8 cellular contexts compared by ENCODE assay signal in the genomic region with DNA sequence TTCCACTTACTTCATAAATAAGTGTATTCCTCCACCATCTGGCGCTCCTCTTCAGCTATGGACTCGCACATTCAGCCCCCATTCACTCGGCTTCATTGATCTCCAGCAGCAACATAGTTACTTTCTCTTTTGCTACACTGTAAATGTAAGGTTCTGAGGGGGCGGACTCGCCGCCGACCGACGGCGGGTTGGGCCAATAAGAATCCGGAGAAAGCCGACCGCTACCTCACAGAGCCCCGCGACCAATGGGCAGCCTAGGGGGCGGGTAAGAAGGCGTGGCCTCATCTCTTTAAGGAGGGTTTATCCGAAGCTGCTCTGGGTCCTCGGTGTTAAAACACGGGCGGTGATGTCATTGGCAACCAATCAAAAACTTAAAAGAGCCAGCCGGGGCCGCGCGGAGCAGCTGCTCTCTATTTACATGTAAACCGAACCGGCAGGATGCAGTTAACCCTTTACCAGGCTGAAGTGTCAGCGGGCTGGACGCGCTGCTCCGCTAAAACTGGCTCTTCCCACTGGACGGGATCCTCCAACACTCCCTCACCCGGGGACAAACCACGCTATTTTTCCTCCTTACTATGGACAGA. TPM values are rescaled to one million over a fixed set of nuclear protein-coding genes. Genes with fewer than 3 reads are reported as not detected.
DNase-seq lines count a peak whose midpoint lies in the region; ATAC-seq, FAIRE-seq and TF ChIP-seq lines count a peak whose summit lies in the region.

Gene DUSP10 (minus strand): TSS at position 119 of the 584 bp plus-strand sequence. CDS start 2,345 bp downstream, outside the sequence.

- H3K4ac ChIP-seq in H1 (replicated peaks; ENCODE audit: insufficient read length, low read depth, low read length): no peak within 1 kb of the TSS

- H3K79me1 ChIP-seq in H1 (ENCODE audit: low read depth, low read length): no peaks in the 10 kb centered on the region

- H3K4me1 ChIP-seq in H1 (replicated peaks in 1 of 4; ENCODE audit: control insufficient read depth in 3 of 4, insufficient read depth in 4 of 4, low read length in 3 of 4): peaks cover 5 to 13% (median 8%) of the 10 kb centered on the region in 4 experiments

- no peaks in the 10 kb centered on the region for H3K27me3 Mint-ChIP-seq in memory B cell

- peak; percentile 13 for FAIRE-seq in H1 (lab: Jason Lieb, UNC)

- H3K23ac ChIP-seq in H1 (ENCODE audit: insufficient read length): no peak within 1 kb of the TSS

- no peak for TF ChIP-seq EP300 in H1 (IDR thresholded peaks at IDR 0.05; ENCODE audit: borderline replicate concordance in 1 of 2, low read depth in 2 of 2, low read length in 2 of 2)

- H3K27me3 ChIP-seq in H1 (replicated peaks in 1 of 4; ENCODE audit: control insufficient read depth in 3 of 4, extremely low read depth in 1 of 4, insufficient read depth in 3 of 4, low read length in 3 of 4): peaks cover 6 to 27% (median 23%) of the 10 kb centered on the region in 4 experiments

- no peak for TF ChIP-seq CTCF in H1 (IDR thresholded peaks at IDR 0.05; ENCODE audit: control extremely low read depth in 1 of 3, insufficient read depth in 1 of 3, low read depth in 1 of 3, low read length in 3 of 3)

- H3K9me3 Mint-ChIP-seq in memory B cell: no peaks in the 10 kb centered on the region

- peaks cover 15% of the 10 kb centered on the region for H3K23me2 ChIP-seq in H1 (ENCODE audit: low read depth, low read length)

- H3K79me2 ChIP-seq in H1 (ENCODE audit: control insufficient read depth in 1 of 2, insufficient read depth in 2 of 2, low read length in 2 of 2): no peaks in the 10 kb centered on the region

- 0% methylated on average over 34 of the region's 34 CpGs; no CpG with 5 or more reads in 1 of the 2 experiments for WGBS in H1 (ENCODE audit: extremely low coverage in 1 of 2, insufficient coverage in 1 of 2, insufficient read length in 1 of 2, insufficient replicate concordance in 2 of 2, low coverage in 1 of 2, low lambda C conversion rate in 2 of 2, missing lambda C conversion rate in 1 of 2), 2 experiments

- no peak within 1 kb of the TSS for H3K27ac Mint-ChIP-seq in memory B cell

- ATAC-seq in GM21367 (IDR thresholded peaks at IDR 0.05; ENCODE audit: unreplicated experiment) (peak; percentile 80), memory B cell (ENCODE audit: low read depth) (peak; percentile 73)

- no peaks in the 10 kb centered on the region for H3K36me3 ChIP-seq in H1 (ENCODE audit: control insufficient read depth in 2 of 4, insufficient read depth in 4 of 4, low read length in 3 of 4)

- H3K4me3 ChIP-seq in H1 (ENCODE audit: extremely low read depth in 1 of 4, insufficient read depth in 2 of 4, low read depth in 3 of 4, low read length in 4 of 4): peak within 1 kb of the TSS; percentile 78 to 95 (median 86)

- H2AFZ ChIP-seq in H1 (ENCODE audit: low read length): peak within 1 kb of the TSS; percentile 92

- TF ChIP-seq RAD21 in H1 (IDR thresholded peaks at IDR 0.05 in 1 of 2, conservative IDR thresholded peaks at IDR 0.05 in 1 of 2; ENCODE audit: low read depth in 2 of 2, low read length in 2 of 2): 0 out of 4 replicates have a peak, but pooled peaks of 1 of the 2 experiments have one; percentile 8

- H3K9me3 ChIP-seq in H1 (ENCODE audit: insufficient read depth in 2 of 2, low read depth in 1 of 2, low read length in 1 of 2): no peaks in the 10 kb centered on the region

- peak within 1 kb of the TSS; percentile 25 for H3K56ac ChIP-seq in H1 (replicated peaks; ENCODE audit: insufficient read length, low read depth, low read length)

- CTCF ChIA-PET in H1 (lab: Charles Lee; ENCODE audit: partially characterized antibody): interaction anchor here (0.5 to 1.9 kb wide), 14 partner anchors 17 to 713 kb away, joined by 3 to 6 read pairs (median 4); no protein-coding TSS in a partner anchor

- H4K91ac ChIP-seq in H1 (replicated peaks; ENCODE audit: insufficient read length, low read length): no peak within 1 kb of the TSS

- peaks cover 10% of the 10 kb centered on the region for H3K36me3 Mint-ChIP-seq in memory B cell

- H3K18ac ChIP-seq in H1 (ENCODE audit: extremely low read depth, low read length): peak within 1 kb of the TSS; percentile 51; the same call in 1 of the 2 replicates

- H4K5ac ChIP-seq in H1 (ENCODE audit: insufficient read length, low read depth, low read length): no peak within 1 kb of the TSS

- no peak within 1 kb of the TSS for H2BK20ac ChIP-seq in H1 (ENCODE audit: low read length)

- no peak within 1 kb of the TSS for H2BK120ac ChIP-seq in H1 (replicated peaks; ENCODE audit: low read depth, low read length)

- peak within 1 kb of the TSS; percentile 38 to 75 (median 54) for H3K9ac ChIP-seq in H1 (replicated peaks in 1 of 4; ENCODE audit: extremely low read depth in 1 of 4, low read depth in 3 of 4, low read length in 3 of 4)

- H4K8ac ChIP-seq in H1 (ENCODE audit: extremely low read depth, insufficient read depth, low read length): peak within 1 kb of the TSS; percentile 86; the same call in 1 of the 2 replicates

- TF ChIP-seq POLR2A in H1 (IDR thresholded peaks at IDR 0.05; ENCODE audit: control extremely low read depth in 1 of 2, low read depth in 2 of 2, low read length in 2 of 2): peak in 1 of 2 experiments; percentile 42; a peak in 1 of 3 replicates

- peaks cover 30% of the 10 kb centered on the region for H3K4me1 Mint-ChIP-seq in memory B cell

- H3K27ac ChIP-seq in H1 (ENCODE audit: low read depth, low read length): no peak within 1 kb of the TSS

- H3K4me2 ChIP-seq in H1 (ENCODE audit: insufficient read depth in 1 of 2, low read depth in 2 of 2, low read length in 2 of 2): peak within 1 kb of the TSS; percentile 96 to 99

- H3K14ac ChIP-seq in H1 (ENCODE audit: insufficient read length): no peak within 1 kb of the TSS

- H2AK5ac ChIP-seq in H1 (ENCODE audit: low read depth, low read length): no peak within 1 kb of the TSS; the same call in 1 of the 2 replicates

- no peak within 1 kb of the TSS; the same call in 1 of the 2 replicates for H2BK12ac ChIP-seq in H1 (ENCODE audit: low read depth, low read length)

- peaks cover 0 to 7% of the 10 kb centered on the region in 2 experiments for H4K20me1 ChIP-seq in H1 (replicated peaks in 1 of 2; ENCODE audit: control insufficient read depth in 1 of 2, insufficient read depth in 2 of 2, low read length in 2 of 2)

- H2BK5ac ChIP-seq in H1 (ENCODE audit: low read depth, low read length): 0 out of 2 replicates have a peak within 1 kb of the TSS, but pooled peaks have one; percentile 40

- no peak within 1 kb of the TSS for H2BK15ac ChIP-seq in H1 (ENCODE audit: low read length)

- no peak within 1 kb of the TSS for H3K4me3 Mint-ChIP-seq in memory B cell

- DNase-seq in COR-L47 (lab: John Stamatoyannopoulos, UW) (peak; percentile 99), HT1080 (ENCODE audit: low read depth) (peak; percentile 100), NOMO-1 treated with DMSO at 0.1 percent for 48 hours (lab: John Stamatoyannopoulos, UW; ENCODE audit: unreplicated experiment) (peak; percentile 100), H1 (ENCODE audit: low read depth in 1 of 2, low spot score in 2 of 2) (peak; percentile 93 to 97), memory B cell (ENCODE audit: low spot score in 2 of 2) (peak; percentile 93 to 99)
- DNase-seq in activated CD8-positive, alpha-beta memory T cell treated with anti-CD3 and anti-CD28 coated beads for 4 hours (ENCODE audit: low read depth in 2 of 2): peak; percentile 95 to 99
- DNase-seq in stimulated activated CD8-positive, alpha-beta memory T cell treated with anti-CD3 and anti-CD28 coated beads, Interleukin-12 subunit alpha, Interleukin-12 subunit beta, amount 100 ng/mL, for 1 hour (ENCODE audit: low read depth): peak; percentile 96

- POLR2A ChIA-PET in H1 (lab: Charles Lee; ENCODE audit: partially characterized antibody): interaction anchor here (0.7 to 3.0 kb wide), 7 partner anchors 10 to 1018 kb away, joined by 3 to 13 read pairs (median 4); no protein-coding TSS in a partner anchor

TF ChIP-seq in H1, 55 proteins besides CTCF, POLR2A, EP300 and RAD21 (continues in another document):
- no peak for TF ChIP-seq HDAC2 (IDR thresholded peaks at IDR 0.05; ENCODE audit: borderline replicate concordance in 1 of 2, low read depth in 2 of 2, low read length in 2 of 2)
- TF ChIP-seq JUN (IDR thresholded peaks at IDR 0.05; ENCODE audit: low read depth, low read length): 0 out of 2 replicates have a peak, but pooled peaks have one; percentile 28
- no peak for TF ChIP-seq KDM5A (IDR thresholded peaks at IDR 0.05; ENCODE audit: low read length)
- no peak for TF ChIP-seq GABPA (IDR thresholded peaks at IDR 0.05; ENCODE audit: borderline replicate concordance, insufficient read depth, low read length)
- peak; percentile 83; the same call in 1 of the 2 replicates for TF ChIP-seq JUND (IDR thresholded peaks at IDR 0.05; ENCODE audit: low read length)
- no peak for TF ChIP-seq KDM4A (IDR thresholded peaks at IDR 0.05; ENCODE audit: low read depth, low read length, severe bottlenecking)
- no peak for TF ChIP-seq CEBPB (IDR thresholded peaks at IDR 0.05; ENCODE audit: low read depth, low read length)
- TF ChIP-seq TBP (IDR thresholded peaks at IDR 0.05; ENCODE audit: low read depth, low read length): 0 out of 2 replicates have a peak, but pooled peaks have one; percentile 16
- TF ChIP-seq NANOG (IDR thresholded peaks at IDR 0.05; ENCODE audit: insufficient read depth, low read depth, low read length, poor library complexity, severe bottlenecking): peak; percentile 20
- TF ChIP-seq TAF7 (optimal IDR thresholded peaks at IDR 0.05; ENCODE audit: borderline replicate concordance, low read depth, low read length): no peak
- TF ChIP-seq TEAD4 (IDR thresholded peaks at IDR 0.05; ENCODE audit: low read depth, low read length): no peak
- peak; percentile 40; the same call in 1 of the 2 replicates for TF ChIP-seq PHF8 (conservative IDR thresholded peaks at IDR 0.05; ENCODE audit: low read depth, low read length)
- TF ChIP-seq CHD2 (IDR thresholded peaks at IDR 0.05; ENCODE audit: low read length): peak; percentile 78; the same call in 1 of the 2 replicates
- peak; percentile 90 for TF ChIP-seq SAP30 (IDR thresholded peaks at IDR 0.05; ENCODE audit: insufficient read depth, insufficient replicate concordance, low read length)

RNA-seq across cellular contexts. Expression of gene DUSP10, which starts in this region (rescaled TPM):
- 59.9 and 76.5 TPM in 2 replicates for total RNA-seq in HT1080 (2014; rRNA removed; shearing (Covaris generic))
- polyA plus RNA-seq in HT1080 (2015; cell fraction: cytosol; rRNA removed): 32.7 and 38.0 TPM in 2 replicates
- polyA plus RNA-seq in HT1080 (2015; cell fraction: nucleus; rRNA removed): 38.8 and 45.2 TPM in 2 replicates
- total RNA-seq in H1 (2021; fragmentation: NEBNext Ultra II Directional; extraction: Animal tissue kit (Norgen Biotek cat#: 25700)): 1.2 and 1.5 TPM in 2 replicates
- polyA plus RNA-seq in H1 (2011; rRNA removed): 1.2 and 1.6 TPM in 2 replicates
- 1.6 TPM for polyA plus RNA-seq in H1 (2011; cell fraction: cytosol; rRNA removed)
- polyA plus RNA-seq in H1 (2011; cell fraction: nucleus; rRNA removed): 2.2 TPM
- 0.59 to 1.1 TPM (median 0.71 TPM) in 4 replicates for polyA plus RNA-seq in H1 (2012, experiment 1 of 2)
- polyA plus RNA-seq in H1 (2012, experiment 2 of 2): 0.25 TPM
- 0.75 TPM for polyA plus RNA-seq in H1 (2013, experiment 1 of 2)
- 0.92 TPM for polyA plus RNA-seq in H1 (2013, experiment 2 of 2)
- polyA minus RNA-seq in H1 (2011; rRNA and poly(A)+ RNA removed): 2.4 and 3.1 TPM in 2 replicates
- polyA minus RNA-seq in H1 (2011; cell fraction: cytosol; rRNA and poly(A)+ RNA removed): 1.5 TPM
- polyA minus RNA-seq in H1 (2011; cell fraction: nucleus; rRNA and poly(A)+ RNA removed): 4.6 TPM

Comparison
In these comparisons a context has a peak if more than half of its experiments do, and no peak if none do; other contexts are left out.
1. RNA of gene DUSP10 (total RNA-seq): 59.9 to 76.5 TPM in HT1080; 1.2 to 1.5 TPM in H1; every median in the first group is over 10 times any median in the second.
2. Peak in every context shown above with its lines, with median percentiles within 50 percentile points of each other: DNase-seq.